ENCODE assay signal across 1 cellular context in the genomic region with DNA sequence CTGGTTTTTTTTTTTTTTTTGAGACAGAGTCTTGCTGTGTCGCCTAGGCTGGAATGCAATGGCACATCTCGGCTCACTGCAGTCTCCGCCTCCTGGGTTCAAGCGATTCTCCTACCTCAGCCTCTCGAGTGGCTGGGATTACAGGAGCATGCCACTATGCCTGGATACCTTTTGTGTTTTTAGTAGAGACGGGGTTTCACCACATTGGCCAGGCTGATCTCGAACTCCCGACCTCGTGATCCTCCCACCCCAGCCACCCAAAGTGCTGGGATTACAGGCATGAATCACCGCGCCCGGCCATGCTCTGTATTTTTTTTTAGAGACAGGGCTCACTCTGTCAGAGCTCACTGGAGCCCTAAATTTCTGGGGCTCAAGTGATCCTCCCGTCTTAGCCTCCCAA.
TF ChIP-seq lines count a peak whose summit lies in the region.

No MANE protein-coding gene starts in this region.

TF ChIP-seq in K562, 482 proteins besides CTCF, POLR2A, EP300 and RAD21:
- TF ChIP-seq XRCC3 (IDR thresholded peaks at IDR 0.05), result no peak
- TF ChIP-seq, protein P1, sequence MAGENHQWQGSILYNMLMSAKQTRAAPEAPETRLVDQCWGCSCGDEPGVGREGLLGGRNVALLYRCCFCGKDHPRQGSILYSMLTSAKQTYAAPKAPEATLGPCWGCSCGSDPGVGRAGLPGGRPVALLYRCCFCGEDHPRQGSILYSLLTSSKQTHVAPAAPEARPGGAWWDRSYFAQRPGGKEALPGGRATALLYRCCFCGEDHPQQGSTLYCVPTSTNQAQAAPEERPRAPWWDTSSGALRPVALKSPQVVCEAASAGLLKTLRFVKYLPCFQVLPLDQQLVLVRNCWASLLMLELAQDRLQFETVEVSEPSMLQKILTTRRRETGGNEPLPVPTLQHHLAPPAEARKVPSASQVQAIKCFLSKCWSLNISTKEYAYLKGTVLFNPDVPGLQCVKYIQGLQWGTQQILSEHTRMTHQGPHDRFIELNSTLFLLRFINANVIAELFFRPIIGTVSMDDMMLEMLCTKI (IDR thresholded peaks at IDR 0.05; ENCODE audit: partially characterized antibody), result no peak
- TF ChIP-seq NRF1 (conservative IDR thresholded peaks at IDR 0.05 in 1 of 2, IDR thresholded peaks at IDR 0.05 in 1 of 2), result no peak
- TF ChIP-seq CBX2 (IDR thresholded peaks at IDR 0.05; ENCODE audit: insufficient read depth, low read length, poor library complexity, severe bottlenecking), result peak; percentile 55
TF ChIP-seq in K562: peak in this region for 1.
